In genomic region chr6:36139991-36140710, GRCh38 we compare ENCODE assay signal across 1 cellular context.
TF ChIP-seq lines count a peak whose summit lies in the region.

No MANE protein-coding gene starts in this region.

TF ChIP-seq in HepG2, 621 proteins besides CTCF, POLR2A, EP300 and RAD21 (continued from another document):
- TF ChIP-seq, protein P1, sequence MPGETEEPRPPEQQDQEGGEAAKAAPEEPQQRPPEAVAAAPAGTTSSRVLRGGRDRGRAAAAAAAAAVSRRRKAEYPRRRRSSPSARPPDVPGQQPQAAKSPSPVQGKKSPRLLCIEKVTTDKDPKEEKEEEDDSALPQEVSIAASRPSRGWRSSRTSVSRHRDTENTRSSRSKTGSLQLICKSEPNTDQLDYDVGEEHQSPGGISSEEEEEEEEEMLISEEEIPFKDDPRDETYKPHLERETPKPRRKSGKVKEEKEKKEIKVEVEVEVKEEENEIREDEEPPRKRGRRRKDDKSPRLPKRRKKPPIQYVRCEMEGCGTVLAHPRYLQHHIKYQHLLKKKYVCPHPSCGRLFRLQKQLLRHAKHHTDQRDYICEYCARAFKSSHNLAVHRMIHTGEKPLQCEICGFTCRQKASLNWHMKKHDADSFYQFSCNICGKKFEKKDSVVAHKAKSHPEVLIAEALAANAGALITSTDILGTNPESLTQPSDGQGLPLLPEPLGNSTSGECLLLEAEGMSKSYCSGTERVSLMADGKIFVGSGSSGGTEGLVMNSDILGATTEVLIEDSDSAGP (CRISPR knock-in tag; IDR thresholded peaks at IDR 0.05; ENCODE audit: borderline replicate concordance) = no peak
- TF ChIP-seq, protein P2, sequence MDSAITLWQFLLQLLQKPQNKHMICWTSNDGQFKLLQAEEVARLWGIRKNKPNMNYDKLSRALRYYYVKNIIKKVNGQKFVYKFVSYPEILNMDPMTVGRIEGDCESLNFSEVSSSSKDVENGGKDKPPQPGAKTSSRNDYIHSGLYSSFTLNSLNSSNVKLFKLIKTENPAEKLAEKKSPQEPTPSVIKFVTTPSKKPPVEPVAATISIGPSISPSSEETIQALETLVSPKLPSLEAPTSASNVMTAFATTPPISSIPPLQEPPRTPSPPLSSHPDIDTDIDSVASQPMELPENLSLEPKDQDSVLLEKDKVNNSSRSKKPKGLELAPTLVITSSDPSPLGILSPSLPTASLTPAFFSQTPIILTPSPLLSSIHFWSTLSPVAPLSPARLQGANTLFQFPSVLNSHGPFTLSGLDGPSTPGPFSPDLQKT (CRISPR knock-in tag; IDR thresholded peaks at IDR 0.05; ENCODE audit: borderline replicate concordance) = no peak
- TF ChIP-seq SALL2 (CRISPR knock-in tag; IDR thresholded peaks at IDR 0.05) (no peak), SMAD3 (CRISPR knock-in tag; IDR thresholded peaks at IDR 0.05) (no peak), MZF1 (CRISPR knock-in tag; IDR thresholded peaks at IDR 0.05; ENCODE audit: borderline replicate concordance) (no peak)
- TF ChIP-seq, protein P3, sequence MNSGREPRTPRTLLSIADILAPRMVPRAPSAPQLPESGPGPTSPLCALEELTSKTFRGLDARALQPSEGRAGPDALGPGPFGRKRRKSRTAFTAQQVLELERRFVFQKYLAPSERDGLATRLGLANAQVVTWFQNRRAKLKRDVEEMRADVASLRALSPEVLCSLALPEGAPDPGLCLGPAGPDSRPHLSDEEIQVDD (CRISPR knock-in tag; IDR thresholded peaks at IDR 0.05; ENCODE audit: borderline replicate concordance) = no peak
